25 cellular contexts compared by ENCODE assay signal in genomic region chr19:29630661-29631060, GRCh38. TPM values are rescaled to one million over a fixed set of nuclear protein-coding genes. Genes with fewer than 3 reads are reported as not detected.
DNase-seq lines count a peak whose midpoint lies in the region; ATAC-seq and TF ChIP-seq lines count a peak whose summit lies in the region.
"Had no signal": no experiment of that assay in that cellular context is flagged by ENCODE, and none has a peak within 500 bp of the region (broad histone marks: within the 10 kb centered on the region; RNA-seq: fewer than 3 reads in every experiment).

No MANE protein-coding gene starts in this region.

- H3K27ac ChIP-seq in trophoblast cell (ENCODE audit: low read depth, low read length): peak overlapping the region; percentile 73
- no peak overlapping the region for H3K27ac ChIP-seq in CD8-positive, alpha-beta memory T cell (ENCODE audit: low read depth, low read length)
- no peak overlapping the region for H3K27ac ChIP-seq in suprapubic skin
- H3K27ac ChIP-seq: coronary artery, left lung had no signal

- no peak overlapping the region for H4K12ac ChIP-seq in trophoblast cell (ENCODE audit: low read depth, low read length)

- no peak overlapping the region for H3K27ac Mint-ChIP-seq in HFFc6
- H3K27ac Mint-ChIP-seq in CD8-positive, alpha-beta memory T cell: peak overlapping the region in 1 of 8 donors; percentile 57
- H3K27ac Mint-ChIP-seq: activated B cell treated with CpG ODN at 0.5 μM for 24 hours; activated CD4-positive, alpha-beta memory T cell treated with anti-CD3 and anti-CD28 coated beads for 36 hours; activated naive CD8-positive, alpha-beta T cell treated with anti-CD3 and anti-CD28 coated beads, Interleukin-2, amount 50 U/mL, for 24 hours; brain; endodermal cell; H9 had no signal

- ATAC-seq in GM21576 (IDR thresholded peaks at IDR 0.05; ENCODE audit: unreplicated experiment): no peak
- ATAC-seq: activated naive CD8-positive, alpha-beta T cell treated with anti-CD3 and anti-CD28 coated beads, Interleukin-2, amount 50 U/mL, for 24 hours; left lung had no signal

- H3K4me3 ChIP-seq in trophoblast cell (ENCODE audit: low read depth, low read length): no peak overlapping the region
- no peak overlapping the region for H3K4me3 ChIP-seq in CD8-positive, alpha-beta memory T cell (ENCODE audit: low read length)
- H3K4me3 ChIP-seq in suprapubic skin: no peak overlapping the region
- H3K4me3 ChIP-seq: coronary artery, left lung had no signal

- H2BK5ac ChIP-seq in trophoblast cell (ENCODE audit: low read depth, low read length, poor library complexity): no peak overlapping the region

- H3K4me1 Mint-ChIP-seq in HFFc6 (ENCODE audit: low read depth): peaks cover 6% of the 10 kb centered on the region
- H3K4me1 Mint-ChIP-seq in CD8-positive, alpha-beta memory T cell: peaks cover 3 to 6% (median 5%) of the 10 kb centered on the region in 3 donors
- H3K4me1 Mint-ChIP-seq: activated B cell treated with CpG ODN at 0.5 μM for 24 hours, brain, endodermal cell had no signal

- H2BK120ac ChIP-seq in trophoblast cell (ENCODE audit: insufficient read depth, low read length, poor library complexity): no peak overlapping the region

- H4K8ac ChIP-seq in trophoblast cell (ENCODE audit: low read depth, low read length): no peak overlapping the region

- H3K79me1 ChIP-seq in trophoblast cell (ENCODE audit: low read length): peaks cover 4% of the 10 kb centered on the region

- no peak overlapping the region for H2BK12ac ChIP-seq in trophoblast cell (ENCODE audit: low read length)

- TF ChIP-seq EP300 in suprapubic skin (IDR thresholded peaks at IDR 0.05): no peak

- no peak overlapping the region for H3K14ac ChIP-seq in trophoblast cell (ENCODE audit: low read length)

- DNase-seq in EH (ENCODE audit: low read depth) (peak; percentile 58), HFFc6 (peak; percentile 23), epidermal melanocyte (ENCODE audit: insufficient read length, low spot score) (peak; percentile 66), trophoblast cell (peak; percentile 91 to 97), suprapubic skin (ENCODE audit: low spot score in 2 of 2) (no peak)
- DNase-seq in CD8-positive, alpha-beta memory T cell: no peak
- DNase-seq: activated B cell treated with CpG ODN at 0.5 μM for 24 hours; activated CD4-positive, alpha-beta memory T cell treated with anti-CD3 and anti-CD28 coated beads for 36 hours; activated gamma-delta T cell; activated naive CD8-positive, alpha-beta T cell treated with anti-CD3 and anti-CD28 coated beads, Interleukin-2, amount 50 U/mL, for 24 hours; DMS79; endodermal cell; glutamatergic neuron; H9; KBM-7; NCI-H1048; NCI-H187; NCI-H526; nephron progenitor cell; substantia nigra; T-helper 9 cell had no signal

- H2AK5ac ChIP-seq in trophoblast cell (ENCODE audit: low read length): no peak overlapping the region

- H3K79me2 ChIP-seq in trophoblast cell (ENCODE audit: control insufficient read depth, insufficient read depth, low read length, poor library complexity): no peaks in the 10 kb centered on the region

- H3K9me3 ChIP-seq in trophoblast cell (ENCODE audit: insufficient read depth, low read depth, low read length) (no peaks in the 10 kb centered on the region), suprapubic skin (no peaks in the 10 kb centered on the region)
- H3K9me3 ChIP-seq in CD8-positive, alpha-beta memory T cell (ENCODE audit: low read length): no peaks in the 10 kb centered on the region
- H3K9me3 ChIP-seq: left lung had no signal

- no CpG with 5 or more reads among the region's 2 CpGs for WGBS in trophoblast cell (ENCODE audit: extremely low coverage, insufficient coverage, insufficient read length)
- WGBS in suprapubic skin: 43% methylated on average over 2 of the region's 2 CpGs

- H3K4me1 ChIP-seq in trophoblast cell (ENCODE audit: control insufficient read depth in 1 of 2, insufficient read depth in 2 of 2, low read length in 2 of 2): peaks cover 3% of the 10 kb centered on the region in 2 experiments
- H3K4me1 ChIP-seq in CD8-positive, alpha-beta memory T cell (ENCODE audit: insufficient read depth, low read length): no peaks in the 10 kb centered on the region
- no peaks in the 10 kb centered on the region for H3K4me1 ChIP-seq in suprapubic skin
- H3K4me1 ChIP-seq: left lung had no signal

- no peak overlapping the region for H3K4me2 ChIP-seq in trophoblast cell (ENCODE audit: low read length)

- no peaks in the 10 kb centered on the region for H3K27me3 ChIP-seq in trophoblast cell (ENCODE audit: insufficient read depth, low read length)
- no peaks in the 10 kb centered on the region for H3K27me3 ChIP-seq in CD8-positive, alpha-beta memory T cell (ENCODE audit: insufficient read depth, low read length, poor library complexity, severe bottlenecking)
- no peaks in the 10 kb centered on the region for H3K27me3 ChIP-seq in suprapubic skin
- H3K27me3 ChIP-seq: left lung had no signal

- H4K91ac ChIP-seq in trophoblast cell (ENCODE audit: low read depth, low read length): no peak overlapping the region

- no peaks in the 10 kb centered on the region for H3K9me3 Mint-ChIP-seq in HFFc6
- H3K9me3 Mint-ChIP-seq in CD8-positive, alpha-beta memory T cell: peaks cover 0 to 2% (median 0%) of the 10 kb centered on the region in 5 donors
- H3K9me3 Mint-ChIP-seq: activated CD4-positive, alpha-beta memory T cell treated with anti-CD3 and anti-CD28 coated beads for 36 hours; activated naive CD8-positive, alpha-beta T cell treated with anti-CD3 and anti-CD28 coated beads, Interleukin-2, amount 50 U/mL, for 24 hours; endodermal cell; H9 had no signal

- H3K36me3 Mint-ChIP-seq in HFFc6 (ENCODE audit: low read depth): no peaks in the 10 kb centered on the region
- no peaks in the 10 kb centered on the region for H3K36me3 Mint-ChIP-seq in CD8-positive, alpha-beta memory T cell
- H3K36me3 Mint-ChIP-seq: activated CD4-positive, alpha-beta memory T cell treated with anti-CD3 and anti-CD28 coated beads for 36 hours; brain had no signal

- H3K4ac ChIP-seq in trophoblast cell (ENCODE audit: low read depth, low read length): no peak overlapping the region

- POLR2A ChIA-PET in CD8-positive, alpha-beta memory T cell (lab: Charles Lee): interaction anchor here (0.7 kb wide), 1 partner anchor 36 kb away, joined by 3 read pairs; no protein-coding TSS in a partner anchor

- no peak overlapping the region for H3K9ac ChIP-seq in trophoblast cell (ENCODE audit: low read length)

- no peak overlapping the region for H2AFZ ChIP-seq in trophoblast cell (ENCODE audit: insufficient read depth, low read length, poor library complexity)

- no peak for TF ChIP-seq CTCF in HFFc6 (IDR thresholded peaks at IDR 0.05)
- no peak for TF ChIP-seq CTCF in suprapubic skin (IDR thresholded peaks at IDR 0.05)

- no peak overlapping the region for H3K18ac ChIP-seq in trophoblast cell (ENCODE audit: low read length)

- CTCF ChIA-PET in CD8-positive, alpha-beta memory T cell (lab: Charles Lee): interaction anchor here (1.3 kb wide), 1 partner anchor 16 kb away, joined by 3 read pairs; no protein-coding TSS in a partner anchor

- no peak for TF ChIP-seq POLR2A in suprapubic skin (IDR thresholded peaks at IDR 0.05)

- no peaks in the 10 kb centered on the region for H3K36me3 ChIP-seq in trophoblast cell (ENCODE audit: control insufficient read depth in 1 of 2, insufficient read depth in 2 of 2, low read length in 2 of 2)
- H3K36me3 ChIP-seq in CD8-positive, alpha-beta memory T cell (ENCODE audit: insufficient read depth, low read length): no peaks in the 10 kb centered on the region
- no peaks in the 10 kb centered on the region for H3K36me3 ChIP-seq in suprapubic skin
- H3K36me3 ChIP-seq: left lung had no signal

- H3K4me3 Mint-ChIP-seq in HFFc6: peak overlapping the region; percentile 38; the same call in 1 of the 2 replicates
- no peak overlapping the region for H3K4me3 Mint-ChIP-seq in CD8-positive, alpha-beta memory T cell
- H3K4me3 Mint-ChIP-seq: activated B cell treated with CpG ODN at 0.5 μM for 24 hours; activated CD4-positive, alpha-beta memory T cell treated with anti-CD3 and anti-CD28 coated beads for 36 hours; activated naive CD8-positive, alpha-beta T cell treated with anti-CD3 and anti-CD28 coated beads, Interleukin-2, amount 50 U/mL, for 24 hours; brain; endodermal cell; H9; nephron progenitor cell had no signal

- H3K27me3 Mint-ChIP-seq in HFFc6 (ENCODE audit: insufficient read depth): peaks cover 14% of the 10 kb centered on the region
- H3K27me3 Mint-ChIP-seq in CD8-positive, alpha-beta memory T cell: peaks cover 0 to 2% of the 10 kb centered on the region in 2 donors
- H3K27me3 Mint-ChIP-seq: activated CD4-positive, alpha-beta memory T cell treated with anti-CD3 and anti-CD28 coated beads for 36 hours; activated naive CD8-positive, alpha-beta T cell treated with anti-CD3 and anti-CD28 coated beads, Interleukin-2, amount 50 U/mL, for 24 hours; brain had no signal

- no peak overlapping the region for H3K23ac ChIP-seq in trophoblast cell (ENCODE audit: low read length)

RNA-seq across cellular contexts. Expression of gene POP4, which starts 24.6 kb away (rescaled TPM):
- 100 to 1,000 TPM in 2 of 6 experiments, 10 to 100 TPM in 4; 73.9 to 104 (median 88.8) TPM for total RNA-seq in HFFc6 (2021; fragmentation: NEBNext Ultra II Directional; extraction: Animal tissue kit (Norgen Biotek cat#: 25700))
- 76.3 and 81.4 TPM in 2 replicates for polyA plus RNA-seq in trophoblast cell (2013)
- 100 to 1,000 TPM; 150 to 156 TPM for total RNA-seq in CD8-positive, alpha-beta memory T cell
- polyA plus RNA-seq in CD8-positive, alpha-beta memory T cell: 145 TPM
- 10 to 100 TPM; 35.4 to 76.8 (median 62.6) TPM for total RNA-seq in suprapubic skin

RNA-seq across cellular contexts. Expression of gene PLEKHF1, which starts 34.6 kb away (rescaled TPM):
- 1 to 10 TPM; 1.4 to 2.8 (median 2.6) TPM for total RNA-seq in HFFc6 (2021; fragmentation: NEBNext Ultra II Directional; extraction: Animal tissue kit (Norgen Biotek cat#: 25700))
- 37.2 and 41.2 TPM in 2 replicates for polyA plus RNA-seq in trophoblast cell (2013)
- 10 to 100 TPM; 21.3 to 23.0 TPM for total RNA-seq in CD8-positive, alpha-beta memory T cell
- polyA plus RNA-seq in CD8-positive, alpha-beta memory T cell: 57.7 TPM
- total RNA-seq in suprapubic skin: 10 to 100 TPM in 2 of 4 donors, 1 to 10 TPM in 2; 4.5 to 18.8 (median 9.7) TPM

Comparison
In these comparisons a context has a peak if more than half of its experiments do, and no peak if none do; other contexts are left out.
1. DNase-seq: peak in EH (single experiment), HFFc6 (single experiment), epidermal melanocyte (single experiment) and trophoblast cell (2 of 2); none in CD8-positive, alpha-beta memory T cell (0 of 5) and suprapubic skin (0 of 2).